8 cellular contexts compared by ENCODE assay signal in genomic region chr1:37995773-37996379, GRCh38. TPM values are rescaled to one million over a fixed set of nuclear protein-coding genes. Genes with fewer than 3 reads are reported as not detected.
A peak's percentile ranks its signal among the peaks of the same experiment; 100 is the strongest.
DNase-seq lines count a peak whose midpoint lies in the region; TF ChIP-seq lines count a peak whose summit lies in the region.

No MANE protein-coding gene starts in this region.

- TF ChIP-seq EP300 in stomach (IDR thresholded peaks at IDR 0.05): peak; percentile 72

- TF ChIP-seq POLR2A in stomach (IDR thresholded peaks at IDR 0.05): no peak

- peak; percentile 90 for DNase-seq in DMS79 (lab: John Stamatoyannopoulos, UW)
- peak; percentile 75 for DNase-seq in NCI-H345 (lab: John Stamatoyannopoulos, UW)
- DNase-seq in choroid plexus epithelial cell (ENCODE audit: low read depth): peak; percentile 85
- peak; percentile 31 for DNase-seq in kidney tubule cell (ENCODE audit: low spot score)
- peak; percentile 51 for DNase-seq in stomach
- DNase-seq in cortex of kidney (lab: John Stamatoyannopoulos, UW): no peak
- no peak for DNase-seq in AML-193 (lab: John Stamatoyannopoulos, UW)
- DNase-seq in 8988T: no peak

- 3 to 13% (median 8%) methylated on average over 26 to 46 of the region's 46 CpGs for WGBS in stomach, 5 donors

- peak overlapping the region; percentile 74 to 94 (median 92) for H3K27ac ChIP-seq in stomach

- H3K4me3 ChIP-seq in choroid plexus epithelial cell (ENCODE audit: low read depth, low read length) (peak overlapping the region; percentile 63), stomach (peak overlapping the region; percentile 42 to 61 (median 55))

- H3K27me3 ChIP-seq in stomach: no peaks in the 10 kb centered on the region

- H3K9me3 ChIP-seq in stomach: no peaks in the 10 kb centered on the region

- intact Hi-C loops in stomach (cut with DNase I; ENCODE audit: low total_unique reads): no loop called here

- H3K4me1 ChIP-seq in stomach: peaks cover 46 to 67% (median 55%) of the 10 kb centered on the region in 4 donors

- TF ChIP-seq CTCF in choroid plexus epithelial cell (conservative IDR thresholded peaks at IDR 0.05; ENCODE audit: low read depth, low read length): no peak
- TF ChIP-seq CTCF in stomach (IDR thresholded peaks at IDR 0.05): no peak

- H3K36me3 ChIP-seq in stomach: peaks cover 0 to 21% (median 19%) of the 10 kb centered on the region in 4 donors

RNA-seq across cellular contexts. Expression of gene SF3A3, which starts 6.1 kb away (rescaled TPM):
- total RNA-seq in stomach: 100 to 1,000 TPM in 1 of 5 donors, 10 to 100 TPM in 3, 1 to 10 TPM in 1; 8.2 to 102 (median 72.3) TPM
- 10 to 100 TPM; 17.1 to 19.9 (median 18.6) TPM for polyA plus RNA-seq in stomach

RNA-seq across cellular contexts. Expression of gene FHL3, which starts 9.4 kb away (rescaled TPM):
- 10 to 100 TPM in 2 of 5 donors, 1 to 10 TPM in 2, under 1 TPM in 1; 0.58 to 30.4 (median 9.5) TPM for total RNA-seq in stomach
- polyA plus RNA-seq in stomach: 10 to 100 TPM; 18.1 to 28.2 (median 21.7) TPM

RNA-seq across cellular contexts. Expression of gene UTP11, which starts 16.7 kb away (rescaled TPM):
- total RNA-seq in stomach: 10 to 100 TPM in 3 of 5 donors, 1 to 10 TPM in 2; 1.4 to 43.7 (median 10.3) TPM
- 10 to 100 TPM; 22.1 to 24.5 (median 23.1) TPM for polyA plus RNA-seq in stomach

RNA-seq across cellular contexts. Expression of gene INPP5B, which starts 49.0 kb away (rescaled TPM):
- 10 to 100 TPM in 3 of 5 donors, 1 to 10 TPM in 2; 8.4 to 56.7 (median 12.2) TPM for total RNA-seq in stomach
- 10 to 100 TPM in 1 of 3 donors, 1 to 10 TPM in 2; 7.2 to 10.1 (median 7.3) TPM for polyA plus RNA-seq in stomach

RNA-seq across cellular contexts. Expression of gene POU3F1, which starts 50.7 kb away (rescaled TPM):
- total RNA-seq in stomach: not detected
- under 1 TPM in 1 of 3 donors, not detected in 2; 0.20 TPM for polyA plus RNA-seq in stomach

Comparison
In these comparisons a context has a peak if more than half of its experiments do, and no peak if none do; other contexts are left out.
1. DNase-seq: peak in DMS79 (single experiment), NCI-H345 (single experiment), choroid plexus epithelial cell (single experiment), kidney tubule cell (single experiment) and stomach (single experiment); none in cortex of kidney (single experiment), AML-193 (0 of 2) and 8988T (single experiment).